17 cellular contexts compared by ENCODE assay signal in the genomic region with DNA sequence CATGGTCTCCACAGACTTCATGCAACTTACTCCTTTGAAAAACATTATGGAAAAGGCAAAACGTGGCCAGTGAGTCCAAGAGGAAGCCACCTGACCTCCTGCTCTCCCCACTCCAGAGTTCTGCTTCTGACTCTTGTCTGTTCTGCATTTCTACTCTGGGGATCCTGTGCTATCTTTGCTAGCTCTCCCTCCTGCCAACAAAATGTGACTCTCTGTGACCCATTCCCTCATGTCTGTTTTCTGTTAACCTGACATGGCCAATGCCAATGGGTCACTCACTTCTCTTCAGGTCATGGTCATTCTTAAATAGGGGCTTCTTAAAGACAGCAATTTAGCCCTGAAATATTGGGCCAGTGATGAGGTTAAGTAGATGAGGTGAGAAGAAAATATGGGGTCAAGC.
A peak's percentile ranks its signal among the peaks of the same experiment; 100 is the strongest.
DNase-seq lines count a peak whose midpoint lies in the region; ATAC-seq and TF ChIP-seq lines count a peak whose summit lies in the region.
"Had no signal": no experiment of that assay in that cellular context is flagged by ENCODE, and none has a peak within 500 bp of the region (broad histone marks: within the 10 kb centered on the region; RNA-seq: fewer than 3 reads in every experiment).

No MANE protein-coding gene starts in this region.

- intact Hi-C loops in heart left ventricle (cut with DNase I) (no loop called here), left cardiac atrium (cut with DNase I) (loop anchor here in 1 of 2 donors (10.0 kb wide), 1 partner anchor 361 kb away; no protein-coding TSS in a partner anchor)

- H3K4me1 ChIP-seq in cardiac muscle cell (ENCODE audit: low read depth) (peaks cover 12% of the 10 kb centered on the region), right atrium auricular region (peaks cover 0 to 4% of the 10 kb centered on the region in 2 donors), heart left ventricle (peaks cover 0 to 19% (median 0%) of the 10 kb centered on the region in 12 donors)

- peak overlapping the region; percentile 58 for H3K27ac ChIP-seq in cardiac muscle cell
- H3K27ac ChIP-seq in right atrium auricular region = no peak overlapping the region
- peak overlapping the region in 3 of 12 donors; percentile 0 to 8 (median 4) for H3K27ac ChIP-seq in heart left ventricle
- H3K27ac ChIP-seq: GM23248 had no signal

- H3K27me3 ChIP-seq in cardiac muscle cell (no peaks in the 10 kb centered on the region), right atrium auricular region (no peaks in the 10 kb centered on the region), heart left ventricle (no peaks in the 10 kb centered on the region)

- TF ChIP-seq POLR2A in heart left ventricle (IDR thresholded peaks at IDR 0.05) = no peak

- H3K4me3 ChIP-seq in cardiac muscle cell (no peak overlapping the region), right atrium auricular region (no peak overlapping the region), heart left ventricle (no peak overlapping the region)
- H3K4me3 ChIP-seq: GM12878, GM23248 had no signal

- H3K9me3 ChIP-seq in cardiac muscle cell (ENCODE audit: low read depth) = no peaks in the 10 kb centered on the region
- no peaks in the 10 kb centered on the region for H3K9me3 ChIP-seq in right atrium auricular region
- no peaks in the 10 kb centered on the region for H3K9me3 ChIP-seq in heart left ventricle

- 0 to 18% (median 12%) methylated on average over 1 of the region's 1 CpG for WGBS in heart left ventricle, 4 donors

- TF ChIP-seq CTCF in cardiac muscle cell (IDR thresholded peaks at IDR 0.05; ENCODE audit: low read depth, low read length) (no peak), right atrium auricular region (IDR thresholded peaks at IDR 0.05) (no peak), heart left ventricle (IDR thresholded peaks at IDR 0.05) (no peak)

- DNase-seq in cardiac muscle cell (ENCODE audit: low read depth in 1 of 2, low spot score in 1 of 2) (no peak), right atrium auricular region (ENCODE audit: low spot score) (no peak), heart left ventricle (no peak), left cardiac atrium (no peak), NCI-H2227 treated with DMSO at 0.1 percent for 48 hours (lab: John Stamatoyannopoulos, UW) (no peak)
- no peak for DNase-seq in stimulated activated CD4-positive, alpha-beta T cell treated with anti-CD3 and anti-CD28 coated beads, Interleukin-12 subunit alpha, Interleukin-12 subunit beta, amount 100 ng/mL, for 4 hours
- DNase-seq: C1 segment of cervical spinal cord; Calu3; CD4-positive, alpha-beta memory T cell; COR-L47; DMS79; EL; GDM1; GM23248; H7; HCEC 1CT had no signal

- H3K36me3 ChIP-seq in cardiac muscle cell (no peaks in the 10 kb centered on the region), right atrium auricular region (no peaks in the 10 kb centered on the region), heart left ventricle (no peaks in the 10 kb centered on the region)

- ATAC-seq in heart left ventricle (peak; percentile 64 to 88 (median 82)), left cardiac atrium (peak; percentile 66 to 75)
- ATAC-seq: GM12878 had no signal
